ENCODE assay signal across 8 cellular contexts in the genomic region with DNA sequence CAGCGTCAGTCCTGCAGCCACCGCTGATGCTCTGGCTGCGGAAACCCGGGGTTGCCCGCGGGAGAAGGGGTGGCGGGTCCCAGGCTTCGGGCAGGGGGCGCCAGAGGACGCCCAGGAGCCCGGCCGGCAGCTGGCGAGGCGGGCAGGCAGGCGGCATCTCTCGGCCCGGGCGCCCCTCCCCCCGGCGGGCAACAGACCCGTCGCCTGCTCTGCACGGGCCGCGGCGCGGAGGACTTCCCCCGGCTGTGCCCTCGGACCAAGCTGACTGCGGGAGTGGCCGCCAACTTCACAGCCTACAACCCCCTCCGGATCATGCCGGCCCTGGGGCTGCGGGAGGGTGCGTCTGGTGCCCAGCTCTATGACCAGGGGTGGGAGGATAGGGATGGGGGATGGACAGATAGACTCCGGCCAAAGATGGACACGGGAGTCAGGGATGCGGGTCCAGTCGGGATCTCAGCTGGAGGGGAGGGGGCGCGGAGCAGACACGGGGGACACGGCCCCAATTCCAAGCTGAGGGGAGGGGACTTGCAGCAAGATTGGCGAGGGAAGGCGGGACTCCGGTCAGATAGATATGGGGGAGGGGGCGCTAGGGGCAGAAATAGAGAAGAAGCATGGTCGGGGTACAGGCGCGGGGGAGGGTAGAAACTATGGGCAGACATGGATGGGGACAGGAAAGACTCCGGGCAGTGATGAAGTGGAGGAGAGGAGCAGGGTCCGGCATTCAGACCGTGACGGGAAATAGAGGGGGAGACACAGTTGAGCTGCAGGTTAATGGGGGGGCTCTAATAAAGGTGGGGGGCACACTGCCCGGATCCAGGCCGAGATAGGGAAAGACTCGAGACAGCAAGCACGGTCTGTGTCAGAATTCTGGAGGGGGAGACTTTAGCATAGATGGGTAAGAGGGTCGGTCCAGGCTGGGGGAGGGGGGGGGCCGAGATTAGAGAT. TPM values are rescaled to one million over a fixed set of nuclear protein-coding genes. Genes with fewer than 3 reads are reported as not detected.
DNase-seq lines count a peak whose midpoint lies in the region; ATAC-seq, FAIRE-seq and TF ChIP-seq lines count a peak whose summit lies in the region.

No MANE protein-coding gene starts in this region.

- H3K36me3 Mint-ChIP-seq in WTC11, result no peaks in the 10 kb centered on the region
- peaks cover 7% of the 10 kb centered on the region for H3K36me3 Mint-ChIP-seq in central memory CD8-positive, alpha-beta T cell (ENCODE audit: insufficient read depth)

- peak; percentile 82 for TF ChIP-seq CTCF in WTC11 (IDR thresholded peaks at IDR 0.05)
- TF ChIP-seq CTCF in kidney (IDR thresholded peaks at IDR 0.05; ENCODE audit: borderline replicate concordance, extremely low read depth, insufficient read depth), result peak; percentile 47

- H3K9me3 ChIP-seq in kidney (ENCODE audit: control insufficient read depth in 1 of 2, low read length in 2 of 2), result no peaks in the 10 kb centered on the region

- CTCF ChIA-PET in WTC11 (lab: Charles Lee), result interaction anchor here (0.6 to 13.3 kb wide), 26 partner anchors 10 to 1076 kb away, joined by 3 to 282 read pairs (median 6); partner anchors contain the start of genes COL16A1, PEF1 and SPOCD1

- no peak overlapping the region for H3K27ac ChIP-seq in kidney (ENCODE audit: low read depth in 2 of 2, low read length in 2 of 2)

- no peak overlapping the region for H3K27ac Mint-ChIP-seq in WTC11
- H3K27ac Mint-ChIP-seq in central memory CD8-positive, alpha-beta T cell (ENCODE audit: low read depth), result no peak overlapping the region

- H3K4me3 Mint-ChIP-seq in WTC11, result peak overlapping the region; percentile 82
- H3K4me3 Mint-ChIP-seq in central memory CD8-positive, alpha-beta T cell, result peak overlapping the region; percentile 87

- peaks cover 20% of the 10 kb centered on the region for H3K27me3 Mint-ChIP-seq in WTC11 (ENCODE audit: low read depth)
- no peaks in the 10 kb centered on the region for H3K27me3 Mint-ChIP-seq in central memory CD8-positive, alpha-beta T cell

- peak; percentile 36 for ATAC-seq in WTC11
- ATAC-seq in central memory CD8-positive, alpha-beta T cell (replicated peaks; ENCODE audit: extremely low read depth, poor library complexity, severe bottlenecking), result peak; percentile 47
- no peak for ATAC-seq in GM18519 (IDR thresholded peaks at IDR 0.05; ENCODE audit: low FRiP score, unreplicated experiment)

- POLR2A ChIA-PET in WTC11 (lab: Charles Lee), result interaction anchor here (0.9 to 1.3 kb wide), 2 partner anchors 17 to 26 kb away, joined by 3 to 6 read pairs; no protein-coding TSS in a partner anchor

- DNase-seq in NCI-H187 (lab: John Stamatoyannopoulos, UW), result peak; percentile 21 to 63
- DNase-seq in NCI-H187 treated with DMSO at 0.1 percent for 48 hours (lab: John Stamatoyannopoulos, UW), result no peak
- peak; percentile 85 for DNase-seq in NCI-H2171 (lab: John Stamatoyannopoulos, UW)
- peak; percentile 88 for DNase-seq in WTC11 (ENCODE audit: low spot score)
- peak; percentile 45 to 59 for DNase-seq in central memory CD8-positive, alpha-beta T cell (ENCODE audit: low spot score in 2 of 2)
- DNase-seq in kidney, result peak; percentile 83
- DNase-seq in stimulated activated CD4-positive, alpha-beta T cell treated with anti-CD3 and anti-CD28 coated beads, Interleukin-15, amount 100 ng/mL, for 24 hours, result peak; percentile 82

- no peaks in the 10 kb centered on the region for H3K9me3 Mint-ChIP-seq in WTC11
- no peaks in the 10 kb centered on the region for H3K9me3 Mint-ChIP-seq in central memory CD8-positive, alpha-beta T cell

- H3K4me3 ChIP-seq in kidney (ENCODE audit: low read length in 2 of 2), result peak overlapping the region in 1 of 2 donors; percentile 17

- no peaks in the 10 kb centered on the region for H3K36me3 ChIP-seq in kidney (ENCODE audit: control insufficient read depth in 1 of 2, insufficient read depth in 2 of 2, low read length in 2 of 2)

- peaks cover 0 to 15% of the 10 kb centered on the region in 2 donors for H3K4me1 ChIP-seq in kidney (ENCODE audit: control insufficient read depth in 1 of 2, insufficient read depth in 1 of 2, low read depth in 1 of 2, low read length in 2 of 2)

- intact Hi-C loops in kidney (cut with DNase I), result no loop called here

- peaks cover 63% of the 10 kb centered on the region for H3K4me1 Mint-ChIP-seq in WTC11
- H3K4me1 Mint-ChIP-seq in central memory CD8-positive, alpha-beta T cell, result peaks cover 27% of the 10 kb centered on the region

- FAIRE-seq in kidney (lab: Jason Lieb, UNC), result no peak

- no peak overlapping the region for H3K9ac ChIP-seq in kidney (ENCODE audit: low read length in 2 of 2)

TF ChIP-seq in WTC11, 78 proteins besides CTCF, POLR2A, EP300 and RAD21 (continues in another document):
- TF ChIP-seq, protein P1, sequence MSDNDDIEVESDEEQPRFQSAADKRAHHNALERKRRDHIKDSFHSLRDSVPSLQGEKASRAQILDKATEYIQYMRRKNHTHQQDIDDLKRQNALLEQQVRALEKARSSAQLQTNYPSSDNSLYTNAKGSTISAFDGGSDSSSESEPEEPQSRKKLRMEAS (CRISPR knock-in tag; IDR thresholded peaks at IDR 0.05), result peak; percentile 0; the same call in 1 of the 2 replicates
- TF ChIP-seq KAT7 (CRISPR knock-in tag; IDR thresholded peaks at IDR 0.05; ENCODE audit: borderline replicate concordance), result 0 out of 2 replicates have a peak, but pooled peaks have one; percentile 43
- TF ChIP-seq SP1 (CRISPR knock-in tag; conservative IDR thresholded peaks at IDR 0.05), result peak; percentile 57
- TF ChIP-seq TP53 (CRISPR knock-in tag; IDR thresholded peaks at IDR 0.05), result peak; percentile 66; the same call in 1 of the 2 replicates
- TF ChIP-seq, protein P2, sequence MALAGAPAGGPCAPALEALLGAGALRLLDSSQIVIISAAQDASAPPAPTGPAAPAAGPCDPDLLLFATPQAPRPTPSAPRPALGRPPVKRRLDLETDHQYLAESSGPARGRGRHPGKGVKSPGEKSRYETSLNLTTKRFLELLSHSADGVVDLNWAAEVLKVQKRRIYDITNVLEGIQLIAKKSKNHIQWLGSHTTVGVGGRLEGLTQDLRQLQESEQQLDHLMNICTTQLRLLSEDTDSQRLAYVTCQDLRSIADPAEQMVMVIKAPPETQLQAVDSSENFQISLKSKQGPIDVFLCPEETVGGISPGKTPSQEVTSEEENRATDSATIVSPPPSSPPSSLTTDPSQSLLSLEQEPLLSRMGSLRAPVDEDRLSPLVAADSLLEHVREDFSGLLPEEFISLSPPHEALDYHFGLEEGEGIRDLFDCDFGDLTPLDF (CRISPR knock-in tag; IDR thresholded peaks at IDR 0.05), result 0 out of 2 replicates have a peak, but pooled peaks have one; percentile 42
- TF ChIP-seq, protein P3, sequence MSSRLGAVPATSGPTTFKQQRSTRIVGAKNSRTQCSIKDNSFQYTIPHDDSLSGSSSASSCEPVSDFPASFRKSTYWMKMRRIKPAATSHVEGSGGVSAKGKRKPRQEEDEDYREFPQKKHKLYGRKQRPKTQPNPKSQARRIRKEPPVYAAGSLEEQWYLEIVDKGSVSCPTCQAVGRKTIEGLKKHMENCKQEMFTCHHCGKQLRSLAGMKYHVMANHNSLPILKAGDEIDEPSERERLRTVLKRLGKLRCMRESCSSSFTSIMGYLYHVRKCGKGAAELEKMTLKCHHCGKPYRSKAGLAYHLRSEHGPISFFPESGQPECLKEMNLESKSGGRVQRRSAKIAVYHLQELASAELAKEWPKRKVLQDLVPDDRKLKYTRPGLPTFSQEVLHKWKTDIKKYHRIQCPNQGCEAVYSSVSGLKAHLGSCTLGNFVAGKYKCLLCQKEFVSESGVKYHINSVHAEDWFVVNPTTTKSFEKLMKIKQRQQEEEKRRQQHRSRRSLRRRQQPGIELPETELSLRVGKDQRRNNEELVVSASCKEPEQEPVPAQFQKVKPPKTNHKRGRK (CRISPR knock-in tag; IDR thresholded peaks at IDR 0.05; ENCODE audit: borderline replicate concordance), result no peak
- TF ChIP-seq JAZF1 (CRISPR knock-in tag; IDR thresholded peaks at IDR 0.05), result no peak
- peak; percentile 99 for TF ChIP-seq HMGXB4 (CRISPR knock-in tag; IDR thresholded peaks at IDR 0.05)

RNA-seq across cellular contexts. Expression of gene ADGRB2, which starts 1.1 kb away (rescaled TPM):
- total RNA-seq in WTC11 (2021), result 29.6 to 39.3 TPM (median 30.1 TPM) in 3 replicates
- total RNA-seq in kidney, result 3.2 TPM
- 5.3 TPM for polyA plus RNA-seq in kidney (ENCODE audit: insufficient read depth, low read depth, low replicate concordance)

RNA-seq across cellular contexts. Expression of gene SPOCD1, which starts 52.8 kb away (rescaled TPM):
- total RNA-seq in WTC11 (2021) (3.0 to 4.9 TPM (median 3.7 TPM) in 3 replicates), kidney (0.98 TPM)
- 0.22 TPM for polyA plus RNA-seq in kidney (ENCODE audit: insufficient read depth, low read depth, low replicate concordance)

RNA-seq across cellular contexts. Expression of gene COL16A1, which starts 59.2 kb away (rescaled TPM):
- total RNA-seq in WTC11 (2021), result 8.8 to 11.0 TPM (median 9.6 TPM) in 3 replicates
- total RNA-seq in kidney, result 29.0 TPM
- 9.2 TPM for polyA plus RNA-seq in kidney (ENCODE audit: insufficient read depth, low read depth, low replicate concordance)
